8 cellular contexts compared by ENCODE assay signal in the genomic region with DNA sequence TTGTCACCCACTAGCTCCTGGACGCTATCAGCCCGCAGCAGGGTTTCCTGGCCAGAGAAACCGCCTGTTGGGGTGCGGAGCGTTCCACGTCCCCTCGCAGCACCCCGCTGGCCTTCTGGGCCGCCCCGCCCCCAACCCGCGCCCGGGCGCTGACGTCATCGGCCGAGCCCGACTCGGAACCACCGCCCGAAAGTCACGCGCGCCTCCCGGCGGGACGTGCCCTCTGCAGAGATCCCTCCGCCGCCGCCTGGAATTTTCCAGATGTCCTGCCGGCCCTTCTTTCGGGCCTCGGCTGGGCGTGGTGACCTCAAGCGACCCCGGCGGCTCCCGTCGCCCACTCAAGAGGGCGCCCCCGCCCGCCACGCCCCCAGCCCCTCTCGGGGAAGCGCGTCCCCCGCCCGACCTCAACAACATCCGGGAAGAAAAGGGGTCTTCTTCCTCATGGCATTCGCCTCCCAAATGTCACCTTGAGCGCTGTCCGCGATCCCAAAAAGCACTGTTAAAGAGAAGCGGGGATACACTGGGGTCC. TPM values are rescaled to one million over a fixed set of nuclear protein-coding genes. Genes with fewer than 3 reads are reported as not detected.
A peak's percentile ranks its signal among the peaks of the same experiment; 100 is the strongest.
DNase-seq lines count a peak whose midpoint lies in the region; ATAC-seq and TF ChIP-seq lines count a peak whose summit lies in the region.

No MANE protein-coding gene starts in this region.

- TF ChIP-seq CTCF in lung (IDR thresholded peaks at IDR 0.05; ENCODE audit: control extremely low read depth, extremely low read depth), result no peak

- peak overlapping the region; percentile 98 to 100 for H3K27ac ChIP-seq in lung (ENCODE audit: low read depth in 1 of 2, low read length in 1 of 2)

- H3K4me1 ChIP-seq in lung (ENCODE audit: control insufficient read depth in 2 of 2, insufficient read depth in 2 of 2, low read length in 2 of 2), result peaks cover 0 to 9% of the 10 kb centered on the region in 2 donors

- no peaks in the 10 kb centered on the region for H3K9me3 ChIP-seq in lung (ENCODE audit: control insufficient read depth in 2 of 2, insufficient read depth in 1 of 2, low read length in 1 of 2)

- 0 to 1% methylated on average over 46 to 54 of the region's 54 CpGs for WGBS in lung, 2 donors

- H3K4me3 ChIP-seq in lung, result peak overlapping the region; percentile 76

- peaks cover 0 to 4% of the 10 kb centered on the region in 2 donors for H3K36me3 ChIP-seq in lung (ENCODE audit: control insufficient read depth in 2 of 2, insufficient read depth in 2 of 2, low read length in 2 of 2)

- peak; percentile 27 for ATAC-seq in HG03039 (IDR thresholded peaks at IDR 0.05; ENCODE audit: unreplicated experiment)
- ATAC-seq in lung (ENCODE audit: insufficient read depth, low FRiP score), result peak; percentile 17
- no peak for ATAC-seq in GM21619 (IDR thresholded peaks at IDR 0.05; ENCODE audit: unreplicated experiment)

- DNase-seq in ELF-1 (ENCODE audit: low read depth, low spot score) (peak; percentile 96), NCI-H748 treated with DMSO at 0.1 percent for 48 hours (lab: John Stamatoyannopoulos, UW) (peak; percentile 30), ecto neural progenitor cell (ENCODE audit: low spot score) (peak; percentile 98), lung (ENCODE audit: low spot score) (peak; percentile 98)
- DNase-seq in activated CD8-positive, alpha-beta memory T cell treated with anti-CD3 and anti-CD28 coated beads for 1 hour (ENCODE audit: extremely low read depth in 1 of 2, low read depth in 1 of 2), result peak; percentile 89 to 90
- DNase-seq in stimulated activated CD4-positive, alpha-beta T cell treated with anti-CD3 and anti-CD28 coated beads, Interleukin-4, amount 100 ng/mL, for 48 hours (ENCODE audit: low read depth in 2 of 2), result peak; percentile 96 to 97

- no peaks in the 10 kb centered on the region for H3K27me3 ChIP-seq in lung (ENCODE audit: control insufficient read depth, insufficient read depth)

RNA-seq across cellular contexts. Expression of a gene that starts 0.4 kb away (rescaled TPM):
- total RNA-seq in lung, result 100 to 1,000 TPM; 518 to 912 TPM
- 1,000 to 10,000 TPM in 1 of 2 donors, 100 to 1,000 TPM in 1; 481 to 1,176 TPM for polyA plus RNA-seq in lung

RNA-seq across cellular contexts. Expression of a gene that starts 35.7 kb away (rescaled TPM):
- total RNA-seq in lung, result 10 to 100 TPM; 18.5 to 39.9 TPM
- polyA plus RNA-seq in lung, result 10 to 100 TPM; 15.8 to 25.7 TPM

RNA-seq across cellular contexts. Expression of a gene that starts 39.7 kb away (rescaled TPM):
- total RNA-seq in lung, result 10 to 100 TPM in 1 of 2 donors, 1 to 10 TPM in 1; 7.3 to 15.6 TPM
- 1 to 10 TPM; 5.5 to 9.0 TPM for polyA plus RNA-seq in lung

Comparison
In these comparisons a context has a peak if more than half of its experiments do, and no peak if none do; other contexts are left out.
1. DNase-seq: peak in every context shown above with its lines; median percentile 98 in ecto neural progenitor cell; 98 in lung; 96 in stimulated activated CD4-positive, alpha-beta T cell treated with anti-CD3 and anti-CD28 coated beads, Interleukin-4, amount 100 ng/mL, for 48 hours; 96 in ELF-1; 90 in activated CD8-positive, alpha-beta memory T cell treated with anti-CD3 and anti-CD28 coated beads for 1 hour; 30 in NCI-H748 treated with DMSO at 0.1 percent for 48 hours.